In the genomic region with DNA sequence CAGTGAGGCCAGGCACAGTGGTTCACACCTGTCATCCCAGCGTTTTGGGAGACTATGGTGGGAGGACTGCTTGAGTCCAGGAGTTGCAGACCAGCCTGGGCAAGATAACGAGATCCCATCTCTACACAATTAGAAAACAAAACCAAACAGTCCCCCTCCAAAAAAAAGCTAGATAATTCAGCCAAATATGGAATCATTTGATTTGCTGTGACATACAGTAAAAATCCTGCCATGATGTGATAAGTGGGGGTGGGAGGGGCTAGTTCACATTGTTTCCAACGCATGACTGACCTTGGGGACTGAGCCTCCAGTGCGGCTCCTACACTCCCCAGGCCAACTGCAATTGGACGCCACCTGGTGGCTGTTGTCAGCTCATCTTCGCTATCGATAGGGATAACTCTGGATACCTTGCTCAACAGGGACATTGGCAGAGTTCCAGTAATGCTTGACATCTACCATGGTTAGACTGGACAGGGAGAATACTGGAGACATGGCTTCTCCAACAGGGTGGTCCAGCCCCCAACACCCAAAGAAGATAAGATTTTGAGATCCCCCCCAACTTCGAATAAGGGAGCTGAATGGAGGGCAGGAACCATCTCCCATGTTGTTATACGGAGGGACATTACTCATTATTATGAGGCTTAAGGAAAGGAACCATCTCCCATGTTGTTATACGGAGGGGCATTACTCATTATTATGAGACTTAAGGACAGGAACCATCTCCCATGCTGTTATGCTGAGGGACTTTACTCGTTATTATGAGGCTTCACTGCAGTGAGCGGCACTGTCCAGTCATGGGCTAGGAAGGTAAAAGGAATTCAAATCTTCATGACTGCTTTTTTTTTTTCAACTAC, we compare ENCODE assay signal across 8 cellular contexts.
A peak's percentile ranks its signal among the peaks of the same experiment; 100 is the strongest.
DNase-seq lines count a peak whose midpoint lies in the region; ATAC-seq and TF ChIP-seq lines count a peak whose summit lies in the region.

No MANE protein-coding gene starts in this region.

- TF ChIP-seq CTCF in AG04449 (IDR thresholded peaks at IDR 0.05; ENCODE audit: insufficient read depth, low read length, missing control alignments) = peak; percentile 80

- POLR2A ChIA-PET in AG04449 (lab: Yijun Ruan, JAX) = interaction anchor here (0.7 to 1.1 kb wide), 3 partner anchors 8 to 132 kb away, joined by 3 to 4 read pairs (median 4); no protein-coding TSS in a partner anchor

- intact Hi-C loops in left colon (cut with DNase I, micrococcal nuclease) = loop anchor here in 1 of 2 donors (5.0 kb wide), 1 partner anchor 304 kb away; no protein-coding TSS in a partner anchor

- ATAC-seq in GM18520 (IDR thresholded peaks at IDR 0.05; ENCODE audit: unreplicated experiment) (peak; percentile 0), HG03196 (IDR thresholded peaks at IDR 0.05; ENCODE audit: unreplicated experiment) (peak; percentile 8), left colon (peak; percentile 90)

- DNase-seq in AG04449 (ENCODE audit: low read depth, low spot score) (no peak), NCI-H345 treated with DMSO at 0.1 percent for 48 hours (lab: John Stamatoyannopoulos, UW; ENCODE audit: unreplicated experiment) (peak; percentile 76), cerebellar cortex (ENCODE audit: low spot score) (peak; percentile 74), left colon (peak; percentile 86 to 92)
- peak; percentile 31 to 50 (median 36) for DNase-seq in activated CD4-positive, CD25-positive, alpha-beta regulatory T cell (lab: John Stamatoyannopoulos, UW)
- DNase-seq in stimulated activated CD4-positive, alpha-beta T cell treated with anti-CD3 and anti-CD28 coated beads, TNF-alpha, amount 100 ng/mL, for 4 hours (ENCODE audit: low read depth in 3 of 3) = peak in 2 of 3 experiments; percentile 34 to 57

- H3K4me3 ChIP-seq in AG04449 (ENCODE audit: low read depth, low read length) = no peak overlapping the region

- CTCF ChIA-PET in AG04449 (lab: Yijun Ruan, JAX) = interaction anchor here (0.6 to 7.8 kb wide), 42 partner anchors 8 to 409 kb away, joined by 3 to 78 read pairs (median 6); no protein-coding TSS in a partner anchor

Comparison
In these comparisons a context has a peak if more than half of its experiments do, and no peak if none do; other contexts are left out.
1. ATAC-seq: peak in every context shown above with its lines; median percentile 90 in left colon; 8 in HG03196; 0 in GM18520.